17 cellular contexts compared by ENCODE assay signal in the genomic region with DNA sequence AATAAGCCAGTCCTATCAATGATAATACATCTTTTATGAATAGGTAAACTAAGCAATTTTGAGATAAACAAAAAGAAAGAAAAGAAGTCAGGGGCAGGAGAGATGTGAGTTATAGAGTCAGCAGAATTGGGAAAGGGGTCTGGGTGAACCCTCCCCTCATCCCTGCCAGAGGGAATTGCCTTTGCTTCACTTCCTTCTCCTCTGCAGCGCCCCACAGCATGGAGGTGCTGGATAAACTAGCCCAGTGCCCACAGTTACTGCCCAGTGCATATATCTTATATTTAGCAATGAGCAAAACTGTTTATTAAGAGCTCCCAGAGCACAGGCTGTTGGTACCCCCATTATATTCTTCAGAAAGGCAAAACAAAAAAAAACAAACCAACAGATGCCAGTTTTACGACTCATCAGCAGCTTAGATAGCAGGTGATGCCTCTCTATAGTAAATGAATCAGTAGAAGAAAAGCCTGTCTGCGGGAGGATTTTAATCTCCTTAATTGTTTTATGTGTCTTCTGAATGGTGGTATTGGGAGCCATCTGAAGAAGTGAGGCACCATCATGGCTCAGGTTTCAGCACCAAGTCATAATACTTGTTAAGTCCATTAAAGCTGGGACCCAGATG.
"Had no signal": no experiment of that assay in that cellular context is flagged by ENCODE, and none has a peak within 500 bp of the region (broad histone marks: within the 10 kb centered on the region; RNA-seq: fewer than 3 reads in every experiment).

No MANE protein-coding gene starts in this region.

- H3K36me3 ChIP-seq: breast epithelium, gastrocnemius medialis, heart left ventricle, neutrophil, tibial artery had no signal

- H3K4me3 ChIP-seq: breast epithelium, gastrocnemius medialis, heart left ventricle, lung, tibial artery had no signal

- H3K27ac ChIP-seq: breast epithelium, gastrocnemius medialis, heart left ventricle, neutrophil, tibial artery had no signal

- H3K4me1 Mint-ChIP-seq: naive thymus-derived CD4-positive, alpha-beta T cell had no signal

- H3K27me3 ChIP-seq: breast epithelium, gastrocnemius medialis, heart left ventricle, neutrophil, tibial artery had no signal

- H3K4me1 ChIP-seq: breast epithelium, gastrocnemius medialis, heart left ventricle, tibial artery had no signal

- H3K4me3 Mint-ChIP-seq: naive thymus-derived CD4-positive, alpha-beta T cell; T-helper 2 cell treated with Interferon-gamma antibody and Interleukin-4, amounts not matched to agents 5 μg/mL and 100 μg/mL, for 36 hours had no signal

- ATAC-seq: activated CD4-positive, CD25-positive, alpha-beta regulatory T cell treated with anti-CD3 and anti-CD28 coated beads, Interleukin-2, amount 50 U/mL, for 24 hours; gastrocnemius medialis; heart left ventricle; left colon; naive thymus-derived CD4-positive, alpha-beta T cell had no signal

- H3K27ac Mint-ChIP-seq: naive thymus-derived CD4-positive, alpha-beta T cell; T-helper 2 cell treated with Interferon-gamma antibody and Interleukin-4, amounts not matched to agents 5 μg/mL and 100 μg/mL, for 36 hours had no signal

- DNase-seq: activated naive CD4-positive, alpha-beta T cell; aorta; dermis blood vessel endothelial cell; erythroblast; gastrocnemius medialis; heart left ventricle; left colon; naive thymus-derived CD4-positive, alpha-beta T cell; stimulated activated CD4-positive, alpha-beta T cell treated with anti-CD3 and anti-CD28 coated beads, Interleukin-15, amount 100 ng/mL, for 24 hours; stimulated activated CD4-positive, alpha-beta T cell treated with anti-CD3 and anti-CD28 coated beads, Interleukin-4, amount 100 ng/mL, for 1 hour; stimulated activated naive CD4-positive, alpha-beta T cell; tibial artery had no signal

- H3K9me3 ChIP-seq: breast epithelium, gastrocnemius medialis, neutrophil, tibial artery had no signal
